In the genomic region with DNA sequence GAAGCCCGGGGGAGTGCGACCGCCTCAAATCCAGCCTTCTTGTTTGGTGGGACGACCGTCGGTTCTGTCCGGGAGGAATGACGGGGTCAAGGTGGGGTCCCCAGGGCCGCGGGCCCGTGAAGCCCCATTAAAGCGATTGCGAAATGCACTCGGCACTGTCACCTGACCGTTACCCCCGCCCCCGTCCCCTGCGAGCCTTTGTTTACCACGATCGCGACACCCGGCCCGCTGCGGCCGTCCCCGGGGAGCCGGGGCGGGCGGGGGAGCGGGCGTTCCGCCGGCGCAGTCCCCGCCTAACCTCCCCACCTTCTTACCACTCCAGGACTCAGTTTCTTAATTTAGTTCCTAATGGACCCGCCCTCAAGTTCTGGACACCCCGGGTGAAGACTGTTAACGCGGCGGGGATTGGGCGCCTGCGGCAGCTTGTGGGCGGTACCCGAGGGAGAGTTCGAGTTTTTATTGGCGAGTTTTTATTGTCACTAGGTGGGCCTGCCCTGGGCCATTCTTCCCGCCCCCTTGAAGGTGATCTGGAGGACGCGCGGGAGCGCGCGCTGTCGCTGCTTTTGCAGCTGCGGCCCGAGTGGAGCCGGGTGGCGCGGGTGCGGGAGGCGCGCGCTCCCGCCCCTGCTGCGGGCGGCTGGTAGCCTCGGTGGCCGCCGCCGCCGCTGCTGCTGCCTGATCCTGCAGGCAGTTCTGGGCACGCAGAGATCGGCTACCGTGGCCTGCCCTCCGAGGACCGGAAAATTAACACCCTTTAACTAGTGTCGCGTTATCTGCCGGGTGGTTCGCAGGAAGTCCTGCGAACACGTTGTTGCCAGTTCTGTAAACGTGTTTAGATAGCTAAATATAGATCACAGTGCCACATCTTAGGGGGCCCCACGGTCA, we compare ENCODE assay signal across 8 cellular contexts. TPM values are rescaled to one million over a fixed set of nuclear protein-coding genes. Genes with fewer than 3 reads are reported as not detected.
DNase-seq lines count a peak whose midpoint lies in the region; ATAC-seq and TF ChIP-seq lines count a peak whose summit lies in the region.

No MANE protein-coding gene starts in this region.

- H3K9ac ChIP-seq in ES-I3 (ENCODE audit: low read depth, low read length) (peak overlapping the region; percentile 93), H9 (ENCODE audit: extremely low read depth, insufficient read length, low read length) (peak overlapping the region; percentile 92)

- H4K8ac ChIP-seq in H9 (replicated peaks; ENCODE audit: insufficient read length, low read depth, low read length) = no peak overlapping the region

- no peak overlapping the region for H2BK15ac ChIP-seq in H9 (ENCODE audit: low read depth, low read length)

- H3K27ac ChIP-seq in H9 (ENCODE audit: insufficient read length, low read depth, low read length) = no peak overlapping the region

- H4K20me1 ChIP-seq in H9 (ENCODE audit: control insufficient read depth, insufficient read depth, insufficient read length) = no peaks in the 10 kb centered on the region

- peak; percentile 98 for DNase-seq in H9
- peak; percentile 97 for DNase-seq in M059J (ENCODE audit: low read depth)
- peak; percentile 97 for DNase-seq in activated effector memory CD4-positive, alpha-beta T cell treated with anti-CD3 and anti-CD28 coated beads, Interleukin-2, amount 50 U/mL, for 16 hours
- peak; percentile 92 for DNase-seq in fibroblast of the aortic adventitia (ENCODE audit: low read depth)
- peak; percentile 95 for DNase-seq in natural killer cell treated with Interleukin-12 subunit alpha and Interleukin-12 subunit beta and Interleukin-15 and Interleukin-18, amount 100 ng/mL, for 72 hours (ENCODE audit: low spot score)
- peak; percentile 96 for DNase-seq in stimulated activated naive CD4-positive, alpha-beta T cell treated with Interleukin-2 at 50 U/mL for 16 hours (lab: John Stamatoyannopoulos, UW)

- H3T11ph ChIP-seq in H9 (ENCODE audit: low read length) = no peak overlapping the region

- H2BK12ac ChIP-seq in H9 (ENCODE audit: insufficient read length, low read depth, low read length) = no peak overlapping the region

- WGBS in H9 (ENCODE audit: extremely low coverage, insufficient read length, low lambda C conversion rate) = no CpG with 5 or more reads among the region's 84 CpGs

- no peak overlapping the region for H3K56ac ChIP-seq in H9 (ENCODE audit: insufficient read length, low read depth, low read length)

- H2BK120ac ChIP-seq in H9 (ENCODE audit: low read depth, low read length, poor library complexity, severe bottlenecking) = no peak overlapping the region

- ATAC-seq in natural killer cell treated with Interleukin-12 subunit alpha and Interleukin-12 subunit beta and Interleukin-15 and Interleukin-18, amount 100 ng/mL, for 72 hours = peak; percentile 91 to 92

- no peaks in the 10 kb centered on the region for H3K36me3 ChIP-seq in ES-I3 (ENCODE audit: insufficient read depth, low read length)

- peak overlapping the region; percentile 85 to 89 for H3K4me3 Mint-ChIP-seq in H9
- H3K4me3 Mint-ChIP-seq in natural killer cell treated with Interleukin-12 subunit alpha and Interleukin-12 subunit beta and Interleukin-15 and Interleukin-18, amount 100 ng/mL, for 72 hours = peak overlapping the region; percentile 91

- H3K23ac ChIP-seq in H9 (ENCODE audit: insufficient read length, low read depth, low read length) = no peak overlapping the region

- H3K79me1 ChIP-seq in H9 (ENCODE audit: insufficient read depth, low read depth, low read length, poor library complexity, severe bottlenecking) = no peaks in the 10 kb centered on the region

- H4K91ac ChIP-seq in H9 (ENCODE audit: insufficient read length, low read depth, low read length) = no peak overlapping the region

- H3K14ac ChIP-seq in H9 (ENCODE audit: insufficient read depth, low read length) = peak overlapping the region; percentile 28; the same call in 1 of the 2 replicates

- H3K4me2 ChIP-seq in H9 (ENCODE audit: insufficient read depth, insufficient read length, low read length) = peak overlapping the region; percentile 65

- H3K4ac ChIP-seq in H9 (ENCODE audit: low read depth, low read length) = no peak overlapping the region

- H3K4me3 ChIP-seq in fibroblast of the aortic adventitia (ENCODE audit: low read depth, low read length) = peak overlapping the region; percentile 86

- H2BK5ac ChIP-seq in H9 (ENCODE audit: insufficient read length, low read length) = no peak overlapping the region

- H3K27me3 ChIP-seq in H9 (ENCODE audit: insufficient read depth, low read length) = no peaks in the 10 kb centered on the region

- no peak overlapping the region for H2AFZ ChIP-seq in H9 (ENCODE audit: low read length)

- peaks cover 0 to 8% (median 0%) of the 10 kb centered on the region in 3 experiments; a peak in 2 of 7 replicates for H3K36me3 Mint-ChIP-seq in H9 (ENCODE audit: insufficient read depth in 1 of 3, low read depth in 3 of 3)
- H3K36me3 Mint-ChIP-seq in natural killer cell treated with Interleukin-12 subunit alpha and Interleukin-12 subunit beta and Interleukin-15 and Interleukin-18, amount 100 ng/mL, for 72 hours = no peaks in the 10 kb centered on the region

- no peaks in the 10 kb centered on the region for H3K27me3 Mint-ChIP-seq in H9 (ENCODE audit: low read depth)
- H3K27me3 Mint-ChIP-seq in natural killer cell treated with Interleukin-12 subunit alpha and Interleukin-12 subunit beta and Interleukin-15 and Interleukin-18, amount 100 ng/mL, for 72 hours = no peaks in the 10 kb centered on the region

- no peak overlapping the region for H2BK20ac ChIP-seq in H9 (ENCODE audit: low read depth, low read length, poor library complexity, severe bottlenecking)

- TF ChIP-seq POLR2A in Raji (IDR thresholded peaks at IDR 0.05; ENCODE audit: insufficient read depth, low read depth, low read length) = peak; percentile 84

- no peak overlapping the region for H3K18ac ChIP-seq in H9 (ENCODE audit: insufficient read length, low read depth, low read length)

- H3K4me1 ChIP-seq in ES-I3 (ENCODE audit: insufficient read depth, low read length) (peaks cover 5% of the 10 kb centered on the region; the same call in 1 of the 2 replicates), H9 (ENCODE audit: insufficient read depth, low read length) (no peaks in the 10 kb centered on the region)

- H3K9me3 Mint-ChIP-seq in H9 = no peaks in the 10 kb centered on the region
- H3K9me3 Mint-ChIP-seq in natural killer cell treated with Interleukin-12 subunit alpha and Interleukin-12 subunit beta and Interleukin-15 and Interleukin-18, amount 100 ng/mL, for 72 hours = no peaks in the 10 kb centered on the region

- TF ChIP-seq CTCF in H9 (conservative IDR thresholded peaks at IDR 0.05) = no peak
- no peak for TF ChIP-seq CTCF in fibroblast of the aortic adventitia (IDR thresholded peaks at IDR 0.05; ENCODE audit: insufficient read depth, low read length)

- H3K4me1 Mint-ChIP-seq in H9 = peaks cover 6 to 8% of the 10 kb centered on the region in 2 experiments; a peak in 3 of 4 replicates
- peaks cover 21 to 32% of the 10 kb centered on the region in 2 donors for H3K4me1 Mint-ChIP-seq in natural killer cell treated with Interleukin-12 subunit alpha and Interleukin-12 subunit beta and Interleukin-15 and Interleukin-18, amount 100 ng/mL, for 72 hours (ENCODE audit: low read depth in 2 of 2)

- no peaks in the 10 kb centered on the region; the same call in 1 of the 2 replicates for H3K79me2 ChIP-seq in H9 (ENCODE audit: insufficient read depth, low read length)

- H3K9me3 ChIP-seq in ES-I3 (ENCODE audit: control insufficient read depth, insufficient read depth, low read length) (no peaks in the 10 kb centered on the region), H9 (ENCODE audit: control insufficient read depth, low read depth, low read length) (no peaks in the 10 kb centered on the region)

- H3K27ac Mint-ChIP-seq in H9 = peak overlapping the region; percentile 89 to 95 (median 93); a peak in 6 of 7 replicates
- H3K27ac Mint-ChIP-seq in natural killer cell treated with Interleukin-12 subunit alpha and Interleukin-12 subunit beta and Interleukin-15 and Interleukin-18, amount 100 ng/mL, for 72 hours = peak overlapping the region; percentile 89 to 92

- no peak overlapping the region for H2AK5ac ChIP-seq in H9 (ENCODE audit: insufficient read length, low read length)

- no peak overlapping the region for H4K5ac ChIP-seq in H9 (ENCODE audit: insufficient read length, low read depth, low read length)

- H3K23me2 ChIP-seq in H9 (ENCODE audit: insufficient read length, low read depth, low read length, poor library complexity, severe bottlenecking) = no peaks in the 10 kb centered on the region

RNA-seq across cellular contexts. Expression of gene KLHL24, which starts 1.0 kb away (rescaled TPM):
- 17.2 and 17.7 TPM in 2 replicates for total RNA-seq in H9 (2021)
- 15.1 and 35.6 TPM in 2 replicates for total RNA-seq in M059J (2014; rRNA removed; shearing (Covaris generic))
- total RNA-seq in fibroblast of the aortic adventitia (ENCODE audit: low replicate concordance) = 56.0 and 92.1 TPM in 2 replicates
- 10 to 100 TPM in 1 of 2 donors, 1 to 10 TPM in 1; 9.8 to 14.9 TPM for total RNA-seq in natural killer cell treated with Interleukin-12 subunit alpha and Interleukin-12 subunit beta and Interleukin-15 and Interleukin-18, amount 100 ng/mL, for 72 hours
